In the genomic region with DNA sequence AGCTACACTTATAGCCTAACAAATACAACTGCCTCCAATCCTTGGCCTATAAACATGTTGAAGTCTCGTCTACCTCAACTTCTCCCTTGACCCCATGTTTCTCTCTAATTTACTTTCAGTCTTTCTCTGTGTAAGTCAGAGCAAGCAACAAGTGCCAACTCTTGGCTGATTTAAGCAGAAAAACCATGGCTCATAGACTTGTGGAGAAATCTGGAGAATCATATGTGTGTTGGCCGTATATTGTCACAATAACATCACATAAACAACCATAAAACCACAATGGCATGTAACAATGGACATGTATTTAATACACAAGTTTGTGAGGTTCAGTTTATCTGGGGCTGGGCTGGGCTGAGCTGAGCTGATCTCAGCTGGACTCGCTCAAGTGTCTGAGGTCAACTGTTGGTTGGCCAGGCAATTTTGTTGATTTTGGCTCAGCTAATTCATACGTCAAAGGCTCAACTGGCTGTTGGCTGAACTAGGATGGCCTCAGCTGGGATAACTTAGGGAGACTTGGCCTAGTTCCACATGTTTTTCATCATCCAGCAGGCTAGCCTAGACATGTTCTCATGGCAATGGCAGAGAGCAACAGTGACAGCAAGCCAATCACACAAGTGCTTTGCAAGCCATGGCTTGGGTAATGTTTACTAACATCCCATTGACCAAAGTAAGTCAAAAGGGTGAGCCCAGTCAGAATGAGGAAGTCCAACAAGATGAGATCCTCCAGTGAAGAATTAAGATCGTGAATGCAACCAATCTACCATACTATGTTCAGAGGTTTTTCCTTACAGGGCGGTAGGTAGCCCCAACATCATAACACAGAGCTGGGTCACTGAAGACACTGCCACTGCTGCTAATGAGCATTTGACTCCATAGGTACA, we compare ENCODE assay signal across 8 cellular contexts. TPM values are rescaled to one million over a fixed set of nuclear protein-coding genes. Genes with fewer than 3 reads are reported as not detected.
DNase-seq lines count a peak whose midpoint lies in the region; ATAC-seq and TF ChIP-seq lines count a peak whose summit lies in the region.

No MANE protein-coding gene starts in this region.

- no TSS peak for BruUV-seq in mammary epithelial cell (replicated peaks; lab: Mats Ljungman, UMichigan)

- ATAC-seq in left lung (peak; percentile 75), upper lobe of left lung (ENCODE audit: low FRiP score in 2 of 2) (peak; percentile 80 to 94), GM21360 (IDR thresholded peaks at IDR 0.05; ENCODE audit: unreplicated experiment) (no peak), GM18858 (IDR thresholded peaks at IDR 0.05; ENCODE audit: unreplicated experiment) (no peak)

- H3K9ac ChIP-seq in mammary epithelial cell (ENCODE audit: insufficient read depth, low read length) = no peak overlapping the region

- dilution Hi-C loops in mammary epithelial cell (cut with HindIII; ENCODE audit: low sequenced_read_pairs) = no loop called here

- TF ChIP-seq CTCF in mammary epithelial cell (conservative IDR thresholded peaks at IDR 0.05 in 1 of 2, IDR thresholded peaks at IDR 0.05 in 1 of 2; ENCODE audit: extremely low read depth in 1 of 2, insufficient read depth in 1 of 2, low read depth in 1 of 2, low read length in 2 of 2) = no peak
- TF ChIP-seq CTCF in left lung (IDR thresholded peaks at IDR 0.05) = no peak
- TF ChIP-seq CTCF in upper lobe of left lung (IDR thresholded peaks at IDR 0.05) = no peak

- no peaks in the 10 kb centered on the region for H3K79me2 ChIP-seq in mammary epithelial cell (ENCODE audit: insufficient read depth, low read length)

- intact Hi-C loops in mammary epithelial cell (cut with micrococcal nuclease) = no loop called here
- intact Hi-C loops in left lung (cut with DNase I) = no loop called here

- no peaks in the 10 kb centered on the region for H3K27me3 ChIP-seq in mammary epithelial cell (ENCODE audit: insufficient read depth, low read length)
- no peaks in the 10 kb centered on the region for H3K27me3 ChIP-seq in left lung
- no peaks in the 10 kb centered on the region for H3K27me3 ChIP-seq in upper lobe of left lung

- H3K36me3 ChIP-seq in mammary epithelial cell (ENCODE audit: insufficient read depth, low read length) = no peaks in the 10 kb centered on the region
- H3K36me3 ChIP-seq in left lung = no peaks in the 10 kb centered on the region
- H3K36me3 ChIP-seq in upper lobe of left lung = no peaks in the 10 kb centered on the region

- no peaks in the 10 kb centered on the region for H4K20me1 ChIP-seq in mammary epithelial cell (ENCODE audit: insufficient read depth, low read length)

- H3K9me3 ChIP-seq in mammary epithelial cell (replicated peaks; ENCODE audit: insufficient read depth, low read length) = no peaks in the 10 kb centered on the region
- no peaks in the 10 kb centered on the region for H3K9me3 ChIP-seq in left lung
- H3K9me3 ChIP-seq in upper lobe of left lung = no peaks in the 10 kb centered on the region

- peak in 2 of 4 donors; percentile 70 to 88 for TF ChIP-seq EP300 in upper lobe of left lung (IDR thresholded peaks at IDR 0.05)

- H3K4me3 ChIP-seq in mammary epithelial cell (replicated peaks in 1 of 3; ENCODE audit: insufficient read depth in 1 of 3, low read depth in 2 of 3, low read length in 3 of 3) = no peak overlapping the region
- H3K4me3 ChIP-seq in left lung = no peak overlapping the region
- no peak overlapping the region for H3K4me3 ChIP-seq in upper lobe of left lung

- H2AFZ ChIP-seq in mammary epithelial cell (ENCODE audit: low read depth, low read length) = peak overlapping the region; percentile 63

- peak; percentile 100 for DNase-seq in EH (ENCODE audit: low read depth)
- DNase-seq in NCI-H226 = peak; percentile 100
- peak; percentile 100 for DNase-seq in mammary epithelial cell
- DNase-seq in left lung = peak in 1 of 2 donors; percentile 79
- peak in 1 of 2 donors; percentile 88 for DNase-seq in upper lobe of left lung
- DNase-seq in activated CD4-positive, alpha-beta T cell treated with anti-CD3 and anti-CD28 coated beads, Interleukin-2, amount 50 U/mL, for 1 hour = no peak

- H3K4me1 ChIP-seq in mammary epithelial cell (ENCODE audit: insufficient read depth, low read length) (peaks cover 44% of the 10 kb centered on the region), left lung (peaks cover 16 to 45% of the 10 kb centered on the region in 2 donors), upper lobe of left lung (peaks cover 13 to 31% (median 28%) of the 10 kb centered on the region in 4 donors)

- in situ Hi-C loops in mammary epithelial cell (cut with MboI; ENCODE audit: low sequenced_read_pairs in 2 of 2) = no loop called here

- CTCF ChIA-PET in mammary epithelial cell (lab: Charles Lee; ENCODE audit: low non-redundant PET) = interaction anchor here (0.7 kb wide), 1 partner anchor 34 kb away, joined by 3 read pairs; no protein-coding TSS in a partner anchor

- peak in 1 of 4 donors; percentile 30 for TF ChIP-seq POLR2A in upper lobe of left lung (IDR thresholded peaks at IDR 0.05)

- peak overlapping the region; percentile 89 for H3K27ac ChIP-seq in mammary epithelial cell (ENCODE audit: insufficient read depth, low read depth, low read length)
- peak overlapping the region; percentile 46 to 84 for H3K27ac ChIP-seq in left lung
- peak overlapping the region; percentile 52 to 81 (median 68) for H3K27ac ChIP-seq in upper lobe of left lung

- 49% methylated on average over 6 of the region's 6 CpGs for WGBS in mammary epithelial cell (ENCODE audit: low coverage, missing lambda C conversion rate)
- 49 to 50% methylated on average over 6 of the region's 6 CpGs for WGBS in upper lobe of left lung, 2 donors

- H3K4me2 ChIP-seq in mammary epithelial cell (ENCODE audit: insufficient read depth, low read depth, low read length) = peak overlapping the region; percentile 32

RNA-seq across cellular contexts. Expression of a gene that starts 12.9 kb away (rescaled TPM):
- total RNA-seq in mammary epithelial cell (10 to 100 TPM in 1 of 2 donors, 1 to 10 TPM in 1; 9.3 to 10.4 TPM), left lung (10 to 100 TPM; 10.7 to 12.4 TPM), upper lobe of left lung (10 to 100 TPM in 5 of 6 donors, 1 to 10 TPM in 1; 10.0 to 17.8 (median 10.9) TPM)
- polyA plus RNA-seq in mammary epithelial cell = 5.7 TPM
- polyA minus RNA-seq in mammary epithelial cell = 8.7 TPM

RNA-seq across cellular contexts. Expression of a gene that starts 13.3 kb away (rescaled TPM):
- total RNA-seq in mammary epithelial cell (1 to 10 TPM; 1.7 to 4.2 TPM), left lung (1 to 10 TPM; 2.1 to 5.3 TPM), upper lobe of left lung (1 to 10 TPM in 4 of 6 donors, under 1 TPM in 2; 0.67 to 3.4 (median 1.1) TPM)
- 1.1 TPM for polyA plus RNA-seq in mammary epithelial cell
- 5.6 TPM for polyA minus RNA-seq in mammary epithelial cell

Comparison
In these comparisons a context has a peak if more than half of its experiments do, and no peak if none do; other contexts are left out.
1. ATAC-seq: peak in left lung (single experiment) and upper lobe of left lung (2 of 2); none in GM21360 (single experiment) and GM18858 (single experiment).
2. Peak in every context shown above with its lines, with median percentiles within 50 percentile points of each other: H3K27ac ChIP-seq.